ENCODE assay signal across 10 cellular contexts in genomic region chr9:91047993-91048607, GRCh38.
DNase-seq lines count a peak whose midpoint lies in the region; ATAC-seq, FAIRE-seq and TF ChIP-seq lines count a peak whose summit lies in the region.
"Had no signal": no experiment of that assay in that cellular context is flagged by ENCODE, and none has a peak within 500 bp of the region (broad histone marks: within the 10 kb centered on the region; RNA-seq: fewer than 3 reads in every experiment).

No MANE protein-coding gene starts in this region.

- no peaks in the 10 kb centered on the region for H3K79me2 ChIP-seq in DND-41 (ENCODE audit: insufficient read depth, low read length)

- ATAC-seq in DND-41 (ENCODE audit: insufficient read depth, low read depth) (0 out of 3 replicates have a peak, but pooled peaks have one; percentile 45), GM21576 (IDR thresholded peaks at IDR 0.05; ENCODE audit: unreplicated experiment) (no peak), GM18519 (IDR thresholded peaks at IDR 0.05; ENCODE audit: low FRiP score, unreplicated experiment) (no peak)
- ATAC-seq: K562, Panc1 had no signal

- peak overlapping the region; percentile 34 for H3K4me2 ChIP-seq in DND-41 (ENCODE audit: insufficient read depth, low read length)

- H3K27ac ChIP-seq in DND-41 (ENCODE audit: low read length) = no peak overlapping the region

- peak; percentile 90 for FAIRE-seq in RCC 7860 (lab: Jason Lieb, UNC)
- FAIRE-seq in bronchial epithelial cell (lab: Jason Lieb, UNC) = no peak
- FAIRE-seq: K562 had no signal

- H4K20me1 ChIP-seq in DND-41 (ENCODE audit: insufficient read depth, low read length) = no peaks in the 10 kb centered on the region

- H3K4me3 ChIP-seq in DND-41 (ENCODE audit: low read depth in 1 of 2, low read length in 2 of 2) (no peak overlapping the region), bronchial epithelial cell (ENCODE audit: low read depth, low read length) (no peak overlapping the region)
- H3K4me3 ChIP-seq: K562 had no signal

- peaks cover 16% of the 10 kb centered on the region for H3K4me1 ChIP-seq in DND-41 (ENCODE audit: insufficient read depth, low read length)

- no peak overlapping the region for H2AFZ ChIP-seq in DND-41 (ENCODE audit: low read depth, low read length)

- H3K36me3 ChIP-seq in DND-41 (ENCODE audit: insufficient read depth, low read length) (no peaks in the 10 kb centered on the region), bronchial epithelial cell (ENCODE audit: control insufficient read depth, insufficient read depth, low read length) (no peaks in the 10 kb centered on the region)

- DNase-seq in DND-41 (no peak), RCC 7860 (ENCODE audit: low spot score) (peak; percentile 86), bronchial epithelial cell (ENCODE audit: low read depth) (peak; percentile 76), putamen (ENCODE audit: low spot score) (peak; percentile 49), NCI-H2227 (lab: John Stamatoyannopoulos, UW; ENCODE audit: unreplicated experiment) (no peak), HuH-7.5 (ENCODE audit: low spot score) (no peak)

- TF ChIP-seq CTCF in DND-41 (IDR thresholded peaks at IDR 0.05; ENCODE audit: borderline replicate concordance, extremely low read depth, low read length, poor library complexity, severe bottlenecking) (no peak), bronchial epithelial cell (IDR thresholded peaks at IDR 0.05; ENCODE audit: insufficient read depth, low read length, severe bottlenecking) (no peak)

- peaks cover 10% of the 10 kb centered on the region for H3K27me3 ChIP-seq in DND-41 (ENCODE audit: insufficient read depth, low read length, poor library complexity)
- H3K27me3 ChIP-seq in bronchial epithelial cell (ENCODE audit: control insufficient read depth, insufficient read depth, low read length) = peaks cover 4% of the 10 kb centered on the region

- no peaks in the 10 kb centered on the region for H3K9me3 ChIP-seq in DND-41 (ENCODE audit: insufficient read depth, low read length, severe bottlenecking)

- H3K9ac ChIP-seq in DND-41 (ENCODE audit: low read depth, low read length) = no peak overlapping the region

Comparison
In these comparisons a context has a peak if more than half of its experiments do, and no peak if none do; other contexts are left out.
1. DNase-seq: peak in RCC 7860 (single experiment), bronchial epithelial cell (single experiment) and putamen (single experiment); none in DND-41 (single experiment), NCI-H2227 (single experiment) and HuH-7.5 (single experiment).